Comparison of ENCODE assay signal across 22 cellular contexts in the genomic region with DNA sequence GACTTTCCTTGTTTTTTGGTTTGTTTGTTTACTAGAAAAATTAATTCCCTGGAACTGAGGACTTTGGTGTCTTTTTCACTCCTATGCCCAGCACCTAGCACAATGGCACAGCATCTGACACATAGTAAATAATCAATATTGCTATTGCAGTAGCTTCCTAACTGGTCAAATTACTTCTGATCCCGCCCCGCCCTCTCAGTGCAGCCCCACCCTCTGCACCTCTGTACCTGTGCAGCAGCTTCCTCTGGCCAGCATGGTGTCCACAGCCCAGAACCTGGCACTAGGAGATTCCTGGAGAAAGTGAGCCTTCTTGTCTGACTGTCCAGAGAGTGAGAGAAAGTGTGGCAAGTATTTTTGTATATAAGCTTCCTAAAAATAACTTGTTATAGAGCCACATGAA.
"Had no signal": no experiment of that assay in that cellular context is flagged by ENCODE, and none has a peak within 500 bp of the region (broad histone marks: within the 10 kb centered on the region; RNA-seq: fewer than 3 reads in every experiment).

No MANE protein-coding gene starts in this region.

- H3K4me3 ChIP-seq: cardiac muscle cell, left ventricle myocardium inferior, ovary, spleen, testis, upper lobe of right lung had no signal

- ATAC-seq: activated CD4-positive, alpha-beta T cell treated with anti-CD3 and anti-CD28 coated beads for 36 hours; activated CD8-positive, alpha-beta memory T cell treated with anti-CD3 and anti-CD28 coated beads, Interleukin-2, amount 10 ng/mL, durations not matched to agents 7 days and 5 days; activated T-helper 17 cell treated with anti-CD3 and anti-CD28 coated beads, Interleukin-2, amount 50 U/mL, for 72 hours; effector memory CD8-positive, alpha-beta T cell; foreskin keratinocyte; naive thymus-derived CD4-positive, alpha-beta T cell; stimulated activated memory B cell treated with anti-CD40 and anti-IgM and Interleukin-4, amounts not matched to agents 10 μg/mL and 1 μg/mL and 100 μg/mL, for 72 hours; upper lobe of right lung; WTC11 had no signal

- H3K9me3 ChIP-seq: left ventricle myocardium inferior, ovary, spleen, testis, upper lobe of right lung had no signal

- H3K27me3 ChIP-seq: cardiac muscle cell, foreskin keratinocyte, ovary, spleen, testis, upper lobe of right lung had no signal

- DNase-seq: activated CD4-positive, alpha-beta T cell treated with anti-CD3 and anti-CD28 coated beads for 36 hours; activated CD4-positive, alpha-beta T cell treated with anti-CD3 and anti-CD28 coated beads, Interleukin-2, amount 50 U/mL, for 48 hours; activated CD8-positive, alpha-beta memory T cell treated with anti-CD3 and anti-CD28 coated beads, Interleukin-2, amount 10 ng/mL, durations not matched to agents 7 days and 5 days; activated naive CD4-positive, alpha-beta T cell; activated naive CD8-positive, alpha-beta T cell treated with anti-CD3 and anti-CD28 coated beads for 36 hours; activated T-cell treated with anti-CD3 and anti-CD28 coated beads, Interleukin-2, amount 50 U/mL, for 1 hour; amniotic stem cell; effector memory CD8-positive, alpha-beta T cell; foreskin keratinocyte; glutamatergic neuron; kidney; left ventricle myocardium inferior; naive thymus-derived CD4-positive, alpha-beta T cell; ovary; spleen; stimulated activated CD4-positive, alpha-beta T cell treated with anti-CD3 and anti-CD28 coated beads, Interleukin-4, amount 100 ng/mL, for 4 hours; testis; upper lobe of right lung had no signal

- H3K36me3 ChIP-seq: cardiac muscle cell, left ventricle myocardium inferior, ovary, spleen, upper lobe of right lung had no signal

- H3K27ac ChIP-seq: cardiac muscle cell, foreskin keratinocyte, ovary, spleen, testis had no signal
